22 cellular contexts compared by ENCODE assay signal in the genomic region with DNA sequence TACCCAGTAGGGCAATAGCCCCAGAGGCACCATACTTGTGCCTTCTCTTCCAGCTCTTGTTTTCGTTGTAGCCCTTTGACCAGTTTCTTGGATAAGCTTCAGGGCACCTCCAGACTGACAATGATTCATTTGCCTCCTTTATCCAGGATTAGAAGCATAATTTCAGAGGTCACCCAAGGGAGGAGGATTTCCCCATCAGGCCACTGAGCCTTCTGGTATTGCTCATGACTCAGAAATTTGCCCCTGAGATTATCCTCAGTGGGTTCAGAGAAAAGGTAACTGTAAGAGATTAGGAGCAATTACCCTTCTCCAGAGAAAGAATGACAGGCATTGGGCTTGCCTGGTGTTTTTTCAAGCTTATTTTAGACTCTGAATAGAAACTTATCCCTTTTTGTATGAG.
DNase-seq lines count a peak whose midpoint lies in the region; ATAC-seq, FAIRE-seq and TF ChIP-seq lines count a peak whose summit lies in the region.
"Had no signal": no experiment of that assay in that cellular context is flagged by ENCODE, and none has a peak within 500 bp of the region (broad histone marks: within the 10 kb centered on the region; RNA-seq: fewer than 3 reads in every experiment).

No MANE protein-coding gene starts in this region.

- no peak overlapping the region for H2AK5ac ChIP-seq in trophoblast cell (ENCODE audit: low read length)

- no peak overlapping the region for H4K91ac ChIP-seq in trophoblast cell (ENCODE audit: low read depth, low read length)

- no peak overlapping the region for H2BK12ac ChIP-seq in trophoblast cell (ENCODE audit: low read length)

- no peaks in the 10 kb centered on the region for H3K36me3 ChIP-seq in astrocyte (ENCODE audit: insufficient read depth, low read length)
- no peaks in the 10 kb centered on the region for H3K36me3 ChIP-seq in trophoblast cell (ENCODE audit: control insufficient read depth in 1 of 2, insufficient read depth in 2 of 2, low read length in 2 of 2)
- H3K36me3 ChIP-seq: BE2C had no signal

- H2BK120ac ChIP-seq in trophoblast cell (ENCODE audit: insufficient read depth, low read length, poor library complexity) = no peak overlapping the region

- H4K8ac ChIP-seq in trophoblast cell (ENCODE audit: low read depth, low read length) = no peak overlapping the region

- no peaks in the 10 kb centered on the region for H3K4me1 ChIP-seq in astrocyte (ENCODE audit: insufficient read depth, low read length)
- H3K4me1 ChIP-seq in trophoblast cell (ENCODE audit: control insufficient read depth in 1 of 2, insufficient read depth in 2 of 2, low read length in 2 of 2) = no peaks in the 10 kb centered on the region
- H3K4me1 ChIP-seq: BE2C had no signal

- H2AFZ ChIP-seq in astrocyte (ENCODE audit: low read depth, low read length) (no peak overlapping the region), trophoblast cell (ENCODE audit: insufficient read depth, low read length, poor library complexity) (no peak overlapping the region)

- H3K4ac ChIP-seq in trophoblast cell (ENCODE audit: low read depth, low read length) = no peak overlapping the region

- H4K20me1 ChIP-seq in astrocyte (ENCODE audit: insufficient read depth, low read length) = no peaks in the 10 kb centered on the region

- H3K79me1 ChIP-seq in trophoblast cell (ENCODE audit: low read length) = no peaks in the 10 kb centered on the region

- no peak for TF ChIP-seq CTCF in AG09309 (IDR thresholded peaks at IDR 0.05; ENCODE audit: control insufficient read depth, insufficient read depth, low read depth, low read length, missing control alignments)
- no peak for TF ChIP-seq CTCF in astrocyte (IDR thresholded peaks at IDR 0.05; ENCODE audit: insufficient read depth, low read depth, low read length)

- H3K14ac ChIP-seq in trophoblast cell (ENCODE audit: low read length) = no peak overlapping the region

- H3K9me3 Mint-ChIP-seq in astrocyte (ENCODE audit: unreplicated experiment) = peaks cover 4% of the 10 kb centered on the region

- H3K27me3 Mint-ChIP-seq in astrocyte (ENCODE audit: low read depth, unreplicated experiment) = peaks cover 13% of the 10 kb centered on the region
- H3K27me3 Mint-ChIP-seq: CD4-positive, CD25-positive, alpha-beta regulatory T cell had no signal

- no peaks in the 10 kb centered on the region for H3K36me3 Mint-ChIP-seq in astrocyte (ENCODE audit: low read depth, unreplicated experiment)
- H3K36me3 Mint-ChIP-seq: CD4-positive, CD25-positive, alpha-beta regulatory T cell had no signal

- no peaks in the 10 kb centered on the region for H3K27me3 ChIP-seq in astrocyte (ENCODE audit: insufficient read depth, low read length)
- no peaks in the 10 kb centered on the region for H3K27me3 ChIP-seq in trophoblast cell (ENCODE audit: insufficient read depth, low read length)

- H3K18ac ChIP-seq in trophoblast cell (ENCODE audit: low read length) = no peak overlapping the region

- no peak overlapping the region for H3K23ac ChIP-seq in trophoblast cell (ENCODE audit: low read length)

- no peak for ATAC-seq in HG02623 (IDR thresholded peaks at IDR 0.05; ENCODE audit: unreplicated experiment)
- ATAC-seq: SK-N-SH treated with all-trans-retinoic acid at 6 μM for 48 hours had no signal

- no peak overlapping the region for H3K4me3 Mint-ChIP-seq in astrocyte (ENCODE audit: unreplicated experiment)
- H3K4me3 Mint-ChIP-seq: CD4-positive, CD25-positive, alpha-beta regulatory T cell; HFFc6 had no signal

- no peak overlapping the region for H2BK5ac ChIP-seq in trophoblast cell (ENCODE audit: low read depth, low read length, poor library complexity)

- no peak overlapping the region for H3K4me2 ChIP-seq in astrocyte (ENCODE audit: low read length)
- no peak overlapping the region for H3K4me2 ChIP-seq in trophoblast cell (ENCODE audit: low read length)

- H3K27ac Mint-ChIP-seq in astrocyte (ENCODE audit: unreplicated experiment) = no peak overlapping the region
- H3K27ac Mint-ChIP-seq: HFFc6 had no signal

- WGBS in trophoblast cell (ENCODE audit: extremely low coverage, insufficient coverage, insufficient read length) = no CpG with 5 or more reads among the region's 1 CpG

- H3K79me2 ChIP-seq in astrocyte (ENCODE audit: insufficient read depth, low read length) = no peaks in the 10 kb centered on the region
- H3K79me2 ChIP-seq in trophoblast cell (ENCODE audit: control insufficient read depth, insufficient read depth, low read length, poor library complexity) = no peaks in the 10 kb centered on the region

- H3K4me1 Mint-ChIP-seq in astrocyte (ENCODE audit: low read depth, unreplicated experiment) = peaks cover 6% of the 10 kb centered on the region
- H3K4me1 Mint-ChIP-seq: CD4-positive, CD25-positive, alpha-beta regulatory T cell had no signal

- no peak overlapping the region for H3K4me3 ChIP-seq in AG09309 (ENCODE audit: control insufficient read depth, low read depth, low read length)
- no peak overlapping the region for H3K4me3 ChIP-seq in astrocyte (ENCODE audit: insufficient read depth, low read depth, low read length)
- no peak overlapping the region for H3K4me3 ChIP-seq in trophoblast cell (ENCODE audit: low read depth, low read length)

- FAIRE-seq in astrocyte (lab: Jason Lieb, UNC) = no peak

- H3K9me3 ChIP-seq in astrocyte (ENCODE audit: insufficient read depth, low read depth, low read length) (no peaks in the 10 kb centered on the region), trophoblast cell (ENCODE audit: insufficient read depth, low read depth, low read length) (no peaks in the 10 kb centered on the region)
- H3K9me3 ChIP-seq: BE2C had no signal

- H3K27ac ChIP-seq in astrocyte (ENCODE audit: low read depth, low read length) (no peak overlapping the region), trophoblast cell (ENCODE audit: low read depth, low read length) (no peak overlapping the region)

- DNase-seq in AG09309 (ENCODE audit: low read depth) (peak; percentile 10), M059J (ENCODE audit: low read depth) (peak; percentile 61), astrocyte (ENCODE audit: low read depth) (peak; percentile 11), trophoblast cell (peak; percentile 48 to 57), GDM1 (lab: John Stamatoyannopoulos, UW) (no peak), hepatic stellate cell (ENCODE audit: low spot score) (no peak)
- DNase-seq in effector CD8-positive, alpha-beta T cell (lab: John Stamatoyannopoulos, UW) = no peak
- DNase-seq: 8988T; BE2C; CD4-positive, CD25-positive, alpha-beta regulatory T cell; COR-L47; H7; HFFc6; KG1; NCI-H1092; NCI-H1436 treated with DMSO at 0.1 percent for 48 hours; NCI-H2029; NCI-H446; RPMI8226; SHP77 treated with DMSO at 0.1 percent for 48 hours had no signal

- H3K9ac ChIP-seq in astrocyte (ENCODE audit: low read length) (no peak overlapping the region), trophoblast cell (ENCODE audit: low read length) (no peak overlapping the region)

- H4K12ac ChIP-seq in trophoblast cell (ENCODE audit: low read depth, low read length) = no peak overlapping the region

Comparison
In these comparisons a context has a peak if more than half of its experiments do, and no peak if none do; other contexts are left out.
1. DNase-seq: peak in AG09309 (single experiment), M059J (single experiment), astrocyte (single experiment) and trophoblast cell (2 of 2); none in GDM1 (single experiment), effector CD8-positive, alpha-beta T cell (single experiment) and hepatic stellate cell (single experiment).